17 cellular contexts compared by ENCODE assay signal in genomic region chr10:17043586-17043985, GRCh38.
DNase-seq lines count a peak whose midpoint lies in the region; ATAC-seq, FAIRE-seq and TF ChIP-seq lines count a peak whose summit lies in the region.
"Had no signal": no experiment of that assay in that cellular context is flagged by ENCODE, and none has a peak within 500 bp of the region (broad histone marks: within the 10 kb centered on the region; RNA-seq: fewer than 3 reads in every experiment).

No MANE protein-coding gene starts in this region.

- no peak overlapping the region for H3K18ac ChIP-seq in mesenchymal stem cell (ENCODE audit: low read depth in 1 of 2, low read length in 2 of 2)

- no peak overlapping the region for H2AK5ac ChIP-seq in mesenchymal stem cell (ENCODE audit: low read length, severe bottlenecking)

- H3K27me3 ChIP-seq in SK-N-SH (ENCODE audit: insufficient read depth) (no peaks in the 10 kb centered on the region), astrocyte (ENCODE audit: insufficient read depth, low read length) (no peaks in the 10 kb centered on the region), mesenchymal stem cell (ENCODE audit: control insufficient read depth in 1 of 2, insufficient read depth in 1 of 2, low read length in 2 of 2) (no peaks in the 10 kb centered on the region)
- H3K27me3 ChIP-seq: BLaER1 had no signal

- no peak overlapping the region for H3K4me3 Mint-ChIP-seq in astrocyte (ENCODE audit: unreplicated experiment)
- H3K4me3 Mint-ChIP-seq: CD14-positive monocyte; CD4-positive, alpha-beta memory T cell had no signal

- no peak for TF ChIP-seq EP300 in SK-N-SH (IDR thresholded peaks at IDR 0.05; ENCODE audit: borderline replicate concordance in 1 of 2, low read depth in 1 of 2, low read length in 1 of 2)

- FAIRE-seq in astrocyte (lab: Jason Lieb, UNC) = no peak
- FAIRE-seq in kidney (lab: Jason Lieb, UNC) = no peak
- FAIRE-seq: A549, H1, HepG2 had no signal

- H2BK5ac ChIP-seq in mesenchymal stem cell (ENCODE audit: low read depth, low read length, poor library complexity, severe bottlenecking) = no peak overlapping the region

- TF ChIP-seq CTCF in SK-N-SH (IDR thresholded peaks at IDR 0.05) (no peak), astrocyte (IDR thresholded peaks at IDR 0.05; ENCODE audit: insufficient read depth, low read depth, low read length) (no peak), kidney (IDR thresholded peaks at IDR 0.05; ENCODE audit: borderline replicate concordance, extremely low read depth, insufficient read depth) (no peak)

- no peaks in the 10 kb centered on the region for H3K36me3 ChIP-seq in SK-N-SH (replicated peaks in 1 of 2; ENCODE audit: control insufficient read depth in 1 of 2, insufficient read depth in 2 of 2, low read length in 1 of 2)
- no peaks in the 10 kb centered on the region for H3K36me3 ChIP-seq in astrocyte (ENCODE audit: insufficient read depth, low read length)
- no peaks in the 10 kb centered on the region for H3K36me3 ChIP-seq in mesenchymal stem cell (ENCODE audit: control insufficient read depth in 1 of 2, insufficient read depth in 2 of 2, low read depth in 1 of 2, low read length in 2 of 2)
- peaks cover 0 to 10% of the 10 kb centered on the region in 2 donors for H3K36me3 ChIP-seq in kidney (ENCODE audit: control insufficient read depth in 1 of 2, insufficient read depth in 2 of 2, low read length in 2 of 2)
- H3K36me3 ChIP-seq: BLaER1, HAP-1 had no signal

- ATAC-seq in SK-N-SH treated with all-trans-retinoic acid at 6 μM for 48 hours (no peak), GM19455 (IDR thresholded peaks at IDR 0.05; ENCODE audit: unreplicated experiment) (no peak), esophagus mucosa (no peak)
- ATAC-seq: A549, HepG2 had no signal

- H4K20me1 ChIP-seq in SK-N-SH (ENCODE audit: insufficient read depth) (no peaks in the 10 kb centered on the region), astrocyte (ENCODE audit: insufficient read depth, low read length) (no peaks in the 10 kb centered on the region)
- H4K20me1 ChIP-seq: BLaER1 had no signal

- H3K4me2 ChIP-seq in SK-N-SH (no peak overlapping the region), astrocyte (ENCODE audit: low read length) (no peak overlapping the region), mesenchymal stem cell (ENCODE audit: low read length, poor library complexity, severe bottlenecking) (no peak overlapping the region)
- H3K4me2 ChIP-seq: A549, BLaER1 had no signal

- H4K91ac ChIP-seq in mesenchymal stem cell (ENCODE audit: low read length) = peak overlapping the region; percentile 50

- peaks cover 13% of the 10 kb centered on the region for H3F3A ChIP-seq in SK-N-SH (replicated peaks; ENCODE audit: insufficient read depth)

- H3K23ac ChIP-seq in mesenchymal stem cell (ENCODE audit: low read length in 2 of 2) = no peak overlapping the region

- no peak for DNase-seq in SK-N-SH
- no peak for DNase-seq in astrocyte (ENCODE audit: low read depth)
- DNase-seq in mesenchymal stem cell = no peak
- no peak for DNase-seq in kidney
- DNase-seq: CD4-positive, alpha-beta memory T cell; DMS79 treated with DMSO at 0.1 percent for 48 hours; GF-D8 had no signal

- no peak overlapping the region for H3K14ac ChIP-seq in mesenchymal stem cell (ENCODE audit: low read length in 2 of 2)

- no peaks in the 10 kb centered on the region for H3K9me3 Mint-ChIP-seq in astrocyte (ENCODE audit: unreplicated experiment)
- H3K9me3 Mint-ChIP-seq: CD14-positive monocyte; CD4-positive, alpha-beta memory T cell had no signal

- no peak for TF ChIP-seq RAD21 in SK-N-SH (IDR thresholded peaks at IDR 0.05; ENCODE audit: low read length)

- no peaks in the 10 kb centered on the region for H3K79me1 ChIP-seq in mesenchymal stem cell (replicated peaks; ENCODE audit: low read length, poor library complexity, severe bottlenecking)

- no peak overlapping the region for H3K4ac ChIP-seq in mesenchymal stem cell (ENCODE audit: low read depth in 1 of 2, low read length in 2 of 2)

- H3K4me1 Mint-ChIP-seq in astrocyte (ENCODE audit: low read depth, unreplicated experiment) = peaks cover 14% of the 10 kb centered on the region

- no peak overlapping the region for H4K8ac ChIP-seq in mesenchymal stem cell (ENCODE audit: low read length)

- POLR2A ChIA-PET in SK-N-SH (lab: Yijun Ruan, JAX) = no interaction called here

- H3K9ac ChIP-seq in SK-N-SH = no peak overlapping the region
- no peak overlapping the region for H3K9ac ChIP-seq in astrocyte (ENCODE audit: low read length)
- H3K9ac ChIP-seq in mesenchymal stem cell (ENCODE audit: low read length) = no peak overlapping the region
- no peak overlapping the region for H3K9ac ChIP-seq in kidney (ENCODE audit: low read length in 2 of 2)
- H3K9ac ChIP-seq: BLaER1 had no signal

- H3K27ac ChIP-seq in SK-N-SH (ENCODE audit: low read depth in 2 of 2, low read length in 1 of 2) (no peak overlapping the region; a peak in 1 of 4 replicates), astrocyte (ENCODE audit: low read depth, low read length) (no peak overlapping the region), mesenchymal stem cell (ENCODE audit: low read length, poor library complexity, severe bottlenecking) (no peak overlapping the region), kidney (ENCODE audit: low read depth in 2 of 2, low read length in 2 of 2) (no peak overlapping the region)
- H3K27ac ChIP-seq: 22Rv1, A549, BLaER1 had no signal

- no peaks in the 10 kb centered on the region for H3K9me2 ChIP-seq in SK-N-SH

- peaks cover 0 to 10% of the 10 kb centered on the region in 2 experiments; a peak in 1 of 4 replicates for H3K4me1 ChIP-seq in SK-N-SH (ENCODE audit: control insufficient read depth in 1 of 2, insufficient read depth in 2 of 2, low read depth in 1 of 2, low read length in 1 of 2)
- H3K4me1 ChIP-seq in astrocyte (ENCODE audit: insufficient read depth, low read length) = no peaks in the 10 kb centered on the region
- no peaks in the 10 kb centered on the region for H3K4me1 ChIP-seq in mesenchymal stem cell (ENCODE audit: control insufficient read depth, insufficient read depth, low read depth, low read length)
- no peaks in the 10 kb centered on the region for H3K4me1 ChIP-seq in kidney (ENCODE audit: control insufficient read depth in 1 of 2, insufficient read depth in 1 of 2, low read depth in 1 of 2, low read length in 2 of 2)
- H3K4me1 ChIP-seq: A549, BLaER1 had no signal

- H3K79me2 ChIP-seq in SK-N-SH (ENCODE audit: insufficient read depth) (no peaks in the 10 kb centered on the region), astrocyte (ENCODE audit: insufficient read depth, low read length) (no peaks in the 10 kb centered on the region)

- H3K9me3 ChIP-seq in SK-N-SH = no peaks in the 10 kb centered on the region
- no peaks in the 10 kb centered on the region for H3K9me3 ChIP-seq in astrocyte (ENCODE audit: insufficient read depth, low read depth, low read length)
- H3K9me3 ChIP-seq in mesenchymal stem cell (ENCODE audit: control insufficient read depth, low read length) = no peaks in the 10 kb centered on the region
- no peaks in the 10 kb centered on the region for H3K9me3 ChIP-seq in kidney (ENCODE audit: control insufficient read depth in 1 of 2, low read length in 2 of 2)
- H3K9me3 ChIP-seq: A549, BLaER1, HAP-1 had no signal

- no peak overlapping the region for H2BK120ac ChIP-seq in mesenchymal stem cell (ENCODE audit: low read depth, low read length)

- H2AFZ ChIP-seq in SK-N-SH (ENCODE audit: low read depth) = 0 out of 2 replicates have a peak overlapping the region, but pooled peaks have one; percentile 34
- no peak overlapping the region for H2AFZ ChIP-seq in astrocyte (ENCODE audit: low read depth, low read length)
- H2AFZ ChIP-seq in mesenchymal stem cell (ENCODE audit: low read depth, low read length) = no peak overlapping the region

- H3K27ac Mint-ChIP-seq in astrocyte (ENCODE audit: unreplicated experiment) = peak overlapping the region; percentile 28
- H3K27ac Mint-ChIP-seq: CD14-positive monocyte; CD4-positive, alpha-beta memory T cell had no signal

- H2BK12ac ChIP-seq in mesenchymal stem cell (ENCODE audit: low read length in 2 of 2) = peak overlapping the region in 1 of 2 experiments; percentile 21

- CTCF ChIA-PET in SK-N-SH (lab: Yijun Ruan, JAX) = no interaction called here

- H3K27me3 Mint-ChIP-seq in astrocyte (ENCODE audit: low read depth, unreplicated experiment) = no peaks in the 10 kb centered on the region
- H3K27me3 Mint-ChIP-seq: CD4-positive, alpha-beta memory T cell had no signal

- intact Hi-C loops in kidney (cut with DNase I) = no loop called here

- no peak overlapping the region for H3K4me3 ChIP-seq in SK-N-SH (ENCODE audit: low read depth in 2 of 2, low read length in 1 of 2)
- no peak overlapping the region for H3K4me3 ChIP-seq in astrocyte (ENCODE audit: insufficient read depth, low read depth, low read length)
- no peak overlapping the region for H3K4me3 ChIP-seq in mesenchymal stem cell (ENCODE audit: insufficient read depth in 1 of 2, low read depth in 1 of 2, low read length in 2 of 2)
- no peak overlapping the region for H3K4me3 ChIP-seq in kidney (ENCODE audit: low read length in 2 of 2)
- H3K4me3 ChIP-seq: A549, BLaER1, HAP-1 had no signal

- no peak overlapping the region for H2BK15ac ChIP-seq in mesenchymal stem cell (ENCODE audit: low read depth, poor library complexity, severe bottlenecking)

- 89% methylated on average over 8 of the region's 8 CpGs for WGBS in SK-N-SH (ENCODE audit: low lambda C conversion rate)
- WGBS in mesenchymal stem cell = 84% methylated on average over 7 of the region's 8 CpGs

- H3K36me3 Mint-ChIP-seq in astrocyte (ENCODE audit: low read depth, unreplicated experiment) = no peaks in the 10 kb centered on the region
- H3K36me3 Mint-ChIP-seq: CD14-positive monocyte had no signal

TF ChIP-seq in SK-N-SH, 30 proteins besides CTCF, POLR2A, EP300 and RAD21 (continues in another document):
- no peak for TF ChIP-seq GATA2 (CRISPR knock-in tag; IDR thresholded peaks at IDR 0.05)
- TF ChIP-seq NFIC (IDR thresholded peaks at IDR 0.05; ENCODE audit: borderline replicate concordance) = no peak
- TF ChIP-seq FOSL2 (IDR thresholded peaks at IDR 0.05; ENCODE audit: borderline replicate concordance, low read depth) = no peak

TF ChIP-seq in SK-N-SH treated with all-trans-retinoic acid at 6 μM for 48 hours, 23 proteins besides CTCF, POLR2A, EP300 and RAD21 (continues in another document):
- TF ChIP-seq ZFP3 (CRISPR knock-in tag; IDR thresholded peaks at IDR 0.05) (no peak), ZNF70 (CRISPR knock-in tag; IDR thresholded peaks at IDR 0.05) (no peak), BACH2 (CRISPR knock-in tag; IDR thresholded peaks at IDR 0.05; ENCODE audit: borderline replicate concordance) (no peak), GLIS3 (CRISPR knock-in tag; IDR thresholded peaks at IDR 0.05) (no peak), TCF4 (CRISPR knock-in tag; IDR thresholded peaks at IDR 0.05; ENCODE audit: borderline replicate concordance) (no peak)
